In the genomic region with DNA sequence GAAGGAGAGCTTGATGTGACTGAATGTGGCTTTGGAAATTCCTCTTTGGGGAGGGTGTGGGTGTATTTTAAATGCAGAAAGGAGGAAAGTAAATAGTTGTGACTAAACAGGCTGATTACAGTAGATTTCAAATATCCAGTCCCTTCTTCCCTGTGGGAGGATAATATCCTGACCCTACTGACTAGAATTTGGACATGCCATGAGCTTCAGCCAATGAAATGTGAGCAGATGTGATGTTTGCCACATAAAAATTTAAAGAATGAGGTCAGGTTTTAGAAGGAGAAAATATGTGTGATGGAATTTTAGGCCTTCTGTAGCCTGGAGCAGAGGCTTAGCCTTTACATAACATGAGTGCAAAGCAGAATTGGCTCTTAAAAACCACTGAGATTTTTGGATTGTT, we compare ENCODE assay signal across 17 cellular contexts.
DNase-seq lines count a peak whose midpoint lies in the region; ATAC-seq and TF ChIP-seq lines count a peak whose summit lies in the region.
"Had no signal": no experiment of that assay in that cellular context is flagged by ENCODE, and none has a peak within 500 bp of the region (broad histone marks: within the 10 kb centered on the region; RNA-seq: fewer than 3 reads in every experiment).

No MANE protein-coding gene starts in this region.

- peaks cover 8% of the 10 kb centered on the region; the same call in 1 of the 2 replicates for H3K36me3 Mint-ChIP-seq in HFFc6 (ENCODE audit: low read depth)

- peak overlapping the region; percentile 76 for H3K4me3 Mint-ChIP-seq in HFFc6
- H3K4me3 Mint-ChIP-seq: activated T-helper 1 cell treated with anti-CD3 and anti-CD28 coated beads, Interleukin-12 subunit alpha, Interleukin-12 subunit beta, Interleukin-2, Interleukin-4 antibody, amounts not matched to agents 30 ng/mL and 10 ng/mL and 1 ng/mL, durations not matched to agents 14 hours and 24 hours and 36 hours; T-helper 1 cell treated with Interleukin-12 subunit alpha and Interleukin-12 subunit beta and Interleukin-4 antibody, amounts not matched to agents 30 μg/mL and 1 μg/mL, for 36 hours had no signal

- H3K9me3 Mint-ChIP-seq in HFFc6, result no peaks in the 10 kb centered on the region; the same call in 1 of the 2 replicates

- ATAC-seq in HG03280 (IDR thresholded peaks at IDR 0.05; ENCODE audit: unreplicated experiment) (no peak), GM19324 (IDR thresholded peaks at IDR 0.05; ENCODE audit: low FRiP score, unreplicated experiment) (no peak)
- ATAC-seq: body of pancreas had no signal

- peaks cover 83% of the 10 kb centered on the region for H3K4me1 Mint-ChIP-seq in HFFc6 (ENCODE audit: low read depth)

- H3K27me3 Mint-ChIP-seq in HFFc6 (ENCODE audit: insufficient read depth), result peaks cover 1% of the 10 kb centered on the region

- DNase-seq in AG08395 (ENCODE audit: low spot score), result peak; percentile 82
- peak; percentile 87 for DNase-seq in HFFc6
- peak; percentile 70 to 72 for DNase-seq in cardiac fibroblast (ENCODE audit: low read depth in 2 of 2)
- DNase-seq in kidney tubule cell (ENCODE audit: low spot score), result peak; percentile 86
- no peak for DNase-seq in activated naive CD4-positive, alpha-beta T cell treated with Interleukin-2 at 50 U/mL for 16 hours
- DNase-seq in DMS53 (lab: John Stamatoyannopoulos, UW), result no peak
- DNase-seq: activated CD4-positive, alpha-beta T cell treated with anti-CD3 and anti-CD28 coated beads, Interleukin-2, amount 50 U/mL, for 1 hour; body of pancreas; DMS 273 treated with DMSO at 0.1 percent for 48 hours; midbrain; MM.1S; NCI-H2171; posterior cingulate gyrus had no signal

- H3K27ac Mint-ChIP-seq in HFFc6, result peak overlapping the region; percentile 88
- H3K27ac Mint-ChIP-seq: activated T-helper 1 cell treated with anti-CD3 and anti-CD28 coated beads, Interleukin-12 subunit alpha, Interleukin-12 subunit beta, Interleukin-2, Interleukin-4 antibody, amounts not matched to agents 30 ng/mL and 10 ng/mL and 1 ng/mL, durations not matched to agents 14 hours and 24 hours and 36 hours; T-helper 1 cell treated with Interleukin-12 subunit alpha and Interleukin-12 subunit beta and Interleukin-4 antibody, amounts not matched to agents 30 μg/mL and 1 μg/mL, for 36 hours had no signal

- no peak overlapping the region for H3K4me3 ChIP-seq in cardiac fibroblast (replicated peaks in 1 of 2; ENCODE audit: low read depth in 2 of 2, low read length in 2 of 2)
- H3K4me3 ChIP-seq: body of pancreas had no signal

- TF ChIP-seq CTCF in HFFc6 (IDR thresholded peaks at IDR 0.05) (no peak), cardiac fibroblast (IDR thresholded peaks at IDR 0.05; ENCODE audit: low read depth, low read length) (no peak)

Comparison
In these comparisons a context has a peak if more than half of its experiments do, and no peak if none do; other contexts are left out.
1. DNase-seq: peak in AG08395 (single experiment), HFFc6 (single experiment), cardiac fibroblast (2 of 2) and kidney tubule cell (single experiment); none in activated naive CD4-positive, alpha-beta T cell treated with Interleukin-2 at 50 U/mL for 16 hours (single experiment) and DMS53 (single experiment).